14 cellular contexts compared by ENCODE assay signal in genomic region chr1:36448530-36449051, GRCh38. TPM values are rescaled to one million over a fixed set of nuclear protein-coding genes. Genes with fewer than 3 reads are reported as not detected.
DNase-seq lines count a peak whose midpoint lies in the region; ATAC-seq lines count a peak whose summit lies in the region.
"Had no signal": no experiment of that assay in that cellular context is flagged by ENCODE, and none has a peak within 500 bp of the region (broad histone marks: within the 10 kb centered on the region; RNA-seq: fewer than 3 reads in every experiment).

No MANE protein-coding gene starts in this region.

- H3K27me3 Mint-ChIP-seq in activated naive CD8-positive, alpha-beta T cell = no peaks in the 10 kb centered on the region
- no peaks in the 10 kb centered on the region for H3K27me3 Mint-ChIP-seq in activated naive CD8-positive, alpha-beta T cell treated with anti-CD3 and anti-CD28 coated beads for 36 hours
- H3K27me3 Mint-ChIP-seq in activated T-cell treated with anti-CD3 and anti-CD28 coated beads, Interleukin-2, amount 50 U/mL, for 4 hours (ENCODE audit: low read depth) = no peaks in the 10 kb centered on the region

- no peaks in the 10 kb centered on the region for H3K27me3 ChIP-seq in subcutaneous abdominal adipose tissue (ENCODE audit: control insufficient read depth in 5 of 5, insufficient read depth in 4 of 5, low read length in 5 of 5)
- H3K27me3 ChIP-seq: Peyer's patch, right lobe of liver had no signal

- no peaks in the 10 kb centered on the region for H3K36me3 Mint-ChIP-seq in activated naive CD8-positive, alpha-beta T cell
- H3K36me3 Mint-ChIP-seq in activated naive CD8-positive, alpha-beta T cell treated with anti-CD3 and anti-CD28 coated beads for 36 hours = peaks cover 3% of the 10 kb centered on the region
- H3K36me3 Mint-ChIP-seq in activated T-cell treated with anti-CD3 and anti-CD28 coated beads, Interleukin-2, amount 50 U/mL, for 4 hours (ENCODE audit: insufficient read depth) = no peaks in the 10 kb centered on the region
- H3K36me3 Mint-ChIP-seq: immature natural killer cell had no signal

- peaks cover 0 to 2% (median 0%) of the 10 kb centered on the region in 5 donors for H3K36me3 ChIP-seq in subcutaneous abdominal adipose tissue (ENCODE audit: control insufficient read depth in 5 of 5, insufficient read depth in 5 of 5, low read length in 5 of 5)
- H3K36me3 ChIP-seq: Peyer's patch, right lobe of liver had no signal

- H3K27ac ChIP-seq in epithelial cell of prostate (peak overlapping the region; percentile 91), subcutaneous abdominal adipose tissue (ENCODE audit: low read depth, low read length) (peak overlapping the region; percentile 98)
- H3K27ac ChIP-seq: Peyer's patch, right lobe of liver had no signal

- H3K9me3 ChIP-seq in subcutaneous abdominal adipose tissue (ENCODE audit: control insufficient read depth in 5 of 5, low read length in 5 of 5) = no peaks in the 10 kb centered on the region
- H3K9me3 ChIP-seq: Peyer's patch, right lobe of liver had no signal

- H3K4me1 ChIP-seq in subcutaneous abdominal adipose tissue (ENCODE audit: control insufficient read depth in 5 of 5, insufficient read depth in 5 of 5, low read length in 5 of 5) = peaks cover 0 to 68% (median 33%) of the 10 kb centered on the region in 5 donors
- H3K4me1 ChIP-seq: Peyer's patch, right lobe of liver had no signal

- peak overlapping the region in 2 of 5 donors; percentile 44 to 52 for H3K9ac ChIP-seq in subcutaneous abdominal adipose tissue (ENCODE audit: low read length in 5 of 5)

- peak overlapping the region in 2 of 5 donors; percentile 18 to 26 for H3K4me3 ChIP-seq in subcutaneous abdominal adipose tissue (ENCODE audit: low read depth in 1 of 5, low read length in 5 of 5)
- H3K4me3 ChIP-seq: Peyer's patch, right lobe of liver had no signal

- no peak for ATAC-seq in HG03457 (IDR thresholded peaks at IDR 0.05; ENCODE audit: unreplicated experiment)
- ATAC-seq in activated T-cell treated with anti-CD3 and anti-CD28 coated beads, Interleukin-2, amount 50 U/mL, for 4 hours = no peak
- ATAC-seq: right lobe of liver had no signal

- no peak overlapping the region for H3K27ac Mint-ChIP-seq in activated naive CD8-positive, alpha-beta T cell
- no peak overlapping the region for H3K27ac Mint-ChIP-seq in activated naive CD8-positive, alpha-beta T cell treated with anti-CD3 and anti-CD28 coated beads for 36 hours

- no peak for DNase-seq in activated naive CD8-positive, alpha-beta T cell treated with anti-CD3 and anti-CD28 coated beads for 36 hours
- peak; percentile 65 for DNase-seq in NCI-H69 (lab: John Stamatoyannopoulos, UW)
- no peak for DNase-seq in epithelial cell of prostate (ENCODE audit: low read depth, low spot score)
- no peak for DNase-seq in HPDE6-E6E7 (ENCODE audit: extremely low spot score)
- no peak for DNase-seq in activated T-cell treated with anti-CD3 and anti-CD28 coated beads, Interleukin-2, amount 50 U/mL, for 4 hours
- DNase-seq: activated T-cell treated with anti-CD3 and anti-CD28 coated beads for 4 hours, amygdala, immature natural killer cell, NCI-H2029, Peyer's patch, right lobe of liver had no signal

- no peaks in the 10 kb centered on the region for H3K9me3 Mint-ChIP-seq in activated naive CD8-positive, alpha-beta T cell (ENCODE audit: low read depth)
- no peaks in the 10 kb centered on the region for H3K9me3 Mint-ChIP-seq in activated naive CD8-positive, alpha-beta T cell treated with anti-CD3 and anti-CD28 coated beads for 36 hours
- no peaks in the 10 kb centered on the region for H3K9me3 Mint-ChIP-seq in activated T-cell treated with anti-CD3 and anti-CD28 coated beads, Interleukin-2, amount 50 U/mL, for 4 hours
- H3K9me3 Mint-ChIP-seq: immature natural killer cell had no signal

- peaks cover 16% of the 10 kb centered on the region for H3K4me1 Mint-ChIP-seq in activated naive CD8-positive, alpha-beta T cell (ENCODE audit: low read depth)
- peaks cover 4% of the 10 kb centered on the region for H3K4me1 Mint-ChIP-seq in activated naive CD8-positive, alpha-beta T cell treated with anti-CD3 and anti-CD28 coated beads for 36 hours
- H3K4me1 Mint-ChIP-seq in activated T-cell treated with anti-CD3 and anti-CD28 coated beads, Interleukin-2, amount 50 U/mL, for 4 hours (ENCODE audit: low read depth) = peaks cover 11% of the 10 kb centered on the region

- H3K4me3 Mint-ChIP-seq in activated naive CD8-positive, alpha-beta T cell = peak overlapping the region; percentile 9
- H3K4me3 Mint-ChIP-seq in activated naive CD8-positive, alpha-beta T cell treated with anti-CD3 and anti-CD28 coated beads for 36 hours = no peak overlapping the region
- no peak overlapping the region for H3K4me3 Mint-ChIP-seq in activated T-cell treated with anti-CD3 and anti-CD28 coated beads, Interleukin-2, amount 50 U/mL, for 4 hours

RNA-seq across cellular contexts. Expression of gene OSCP1, which starts 1.7 kb away (rescaled TPM):
- 1 to 10 TPM; 2.4 to 2.7 TPM for total RNA-seq in activated naive CD8-positive, alpha-beta T cell treated with anti-CD3 and anti-CD28 coated beads for 36 hours
- total RNA-seq in activated T-cell treated with anti-CD3 and anti-CD28 coated beads, Interleukin-2, amount 50 U/mL, for 4 hours = 1 to 10 TPM in 2 of 3 donors, under 1 TPM in 1; 0.61 to 1.8 (median 1.5) TPM

RNA-seq across cellular contexts. Expression of gene MRPS15, which starts 15.6 kb away (rescaled TPM):
- 100 to 1,000 TPM; 137 to 149 TPM for total RNA-seq in activated naive CD8-positive, alpha-beta T cell treated with anti-CD3 and anti-CD28 coated beads for 36 hours
- 100 to 1,000 TPM; 117 to 133 (median 127) TPM for total RNA-seq in activated T-cell treated with anti-CD3 and anti-CD28 coated beads, Interleukin-2, amount 50 U/mL, for 4 hours

RNA-seq across cellular contexts. Expression of gene CSF3R, which starts 34.1 kb away (rescaled TPM):
- total RNA-seq in activated naive CD8-positive, alpha-beta T cell treated with anti-CD3 and anti-CD28 coated beads for 36 hours = under 1 TPM; 0.04 to 0.06 TPM
- not detected for total RNA-seq in activated T-cell treated with anti-CD3 and anti-CD28 coated beads, Interleukin-2, amount 50 U/mL, for 4 hours

RNA-seq across cellular contexts. Expression of gene LSM10, which starts 50.9 kb away (rescaled TPM):
- total RNA-seq in activated naive CD8-positive, alpha-beta T cell treated with anti-CD3 and anti-CD28 coated beads for 36 hours = 10 to 100 TPM; 64.1 to 66.8 TPM
- total RNA-seq in activated T-cell treated with anti-CD3 and anti-CD28 coated beads, Interleukin-2, amount 50 U/mL, for 4 hours = 10 to 100 TPM; 80.6 to 96.3 (median 83.8) TPM
